ENCODE assay signal across 8 cellular contexts in genomic region chr12:107214373-107214773, GRCh38.
DNase-seq lines count a peak whose midpoint lies in the region; ATAC-seq and TF ChIP-seq lines count a peak whose summit lies in the region.
"Not testable (repeated sequence)": the region's sequence is repeated elsewhere in the genome, so short reads cannot be mapped to it uniquely, and the experiment has no call there.

No MANE protein-coding gene starts in this region.

- in situ Hi-C loops in brain microvascular endothelial cell (cut with HindIII; ENCODE audit: low pct_ligation_motif_present, low sequenced_read_pairs): not testable (repeated sequence)

- not testable (repeated sequence) for H3K27ac Mint-ChIP-seq in activated T-cell treated with anti-CD3 and anti-CD28 coated beads, Interleukin-2, amount 50 U/mL, for 72 hours

- not testable (repeated sequence) for H3K9me3 Mint-ChIP-seq in activated T-cell treated with anti-CD3 and anti-CD28 coated beads, Interleukin-2, amount 50 U/mL, for 72 hours

- H3K27me3 Mint-ChIP-seq in activated T-cell treated with anti-CD3 and anti-CD28 coated beads, Interleukin-2, amount 50 U/mL, for 72 hours (ENCODE audit: low read depth): not testable (repeated sequence)

- H3K4me3 Mint-ChIP-seq in activated T-cell treated with anti-CD3 and anti-CD28 coated beads, Interleukin-2, amount 50 U/mL, for 72 hours: not testable (repeated sequence)

- TF ChIP-seq CTCF in brain microvascular endothelial cell (IDR thresholded peaks at IDR 0.05; ENCODE audit: low read depth, low read length, missing control alignments): not testable (repeated sequence)

- not testable (repeated sequence) for H3K27me3 ChIP-seq in brain microvascular endothelial cell (replicated peaks)

- H3K36me3 ChIP-seq in brain microvascular endothelial cell (replicated peaks): not testable (repeated sequence)

- H3K4me1 Mint-ChIP-seq in activated T-cell treated with anti-CD3 and anti-CD28 coated beads, Interleukin-2, amount 50 U/mL, for 72 hours (ENCODE audit: low read depth): not testable (repeated sequence)

- ATAC-seq in activated T-cell treated with anti-CD3 and anti-CD28 coated beads, Interleukin-2, amount 50 U/mL, for 72 hours (replicated peaks in 1 of 2): peak; percentile 98 to 100
- peak; percentile 72 for ATAC-seq in left lobe of liver

- not testable (repeated sequence) for H3K4me3 ChIP-seq in brain microvascular endothelial cell (ENCODE audit: low read depth, low read length)

- not testable (repeated sequence) for H3K36me3 Mint-ChIP-seq in activated T-cell treated with anti-CD3 and anti-CD28 coated beads, Interleukin-2, amount 50 U/mL, for 72 hours (ENCODE audit: insufficient read depth in 2 of 2)

- not testable (repeated sequence) for H3K27ac ChIP-seq in brain microvascular endothelial cell

- DNase-seq in DMS53 treated with DMSO at 0.1 percent for 48 hours (lab: John Stamatoyannopoulos, UW; ENCODE audit: unreplicated experiment): peak; percentile 17
- peak; percentile 32 for DNase-seq in LoVo (ENCODE audit: low spot score)
- peak; percentile 58 for DNase-seq in SW480 (ENCODE audit: low spot score)
- DNase-seq in activated T-cell treated with anti-CD3 and anti-CD28 coated beads, Interleukin-2, amount 50 U/mL, for 72 hours: peak; percentile 39 to 49
- DNase-seq in brain microvascular endothelial cell: peak; percentile 89
- peak; percentile 2 for DNase-seq in fibroblast of gingiva (ENCODE audit: low read depth)
- DNase-seq in left lobe of liver (ENCODE audit: low spot score): peak; percentile 90
- DNase-seq in stimulated activated CD4-positive, alpha-beta T cell treated with anti-CD3 and anti-CD28 coated beads, TNF-alpha, amount 100 ng/mL, for 48 hours (ENCODE audit: low read depth in 3 of 3): peak in 2 of 3 donors; percentile 2 to 15

Comparison
In these comparisons a context has a peak if more than half of its experiments do, and no peak if none do; other contexts are left out.
1. DNase-seq: peak in every context shown above with its lines; median percentile 90 in left lobe of liver; 89 in brain microvascular endothelial cell; 58 in SW480; 44 in activated T-cell treated with anti-CD3 and anti-CD28 coated beads, Interleukin-2, amount 50 U/mL, for 72 hours; 32 in LoVo; 17 in DMS53 treated with DMSO at 0.1 percent for 48 hours; 8 in stimulated activated CD4-positive, alpha-beta T cell treated with anti-CD3 and anti-CD28 coated beads, TNF-alpha, amount 100 ng/mL, for 48 hours; 2 in fibroblast of gingiva.